ENCODE assay signal across 8 cellular contexts in the genomic region with DNA sequence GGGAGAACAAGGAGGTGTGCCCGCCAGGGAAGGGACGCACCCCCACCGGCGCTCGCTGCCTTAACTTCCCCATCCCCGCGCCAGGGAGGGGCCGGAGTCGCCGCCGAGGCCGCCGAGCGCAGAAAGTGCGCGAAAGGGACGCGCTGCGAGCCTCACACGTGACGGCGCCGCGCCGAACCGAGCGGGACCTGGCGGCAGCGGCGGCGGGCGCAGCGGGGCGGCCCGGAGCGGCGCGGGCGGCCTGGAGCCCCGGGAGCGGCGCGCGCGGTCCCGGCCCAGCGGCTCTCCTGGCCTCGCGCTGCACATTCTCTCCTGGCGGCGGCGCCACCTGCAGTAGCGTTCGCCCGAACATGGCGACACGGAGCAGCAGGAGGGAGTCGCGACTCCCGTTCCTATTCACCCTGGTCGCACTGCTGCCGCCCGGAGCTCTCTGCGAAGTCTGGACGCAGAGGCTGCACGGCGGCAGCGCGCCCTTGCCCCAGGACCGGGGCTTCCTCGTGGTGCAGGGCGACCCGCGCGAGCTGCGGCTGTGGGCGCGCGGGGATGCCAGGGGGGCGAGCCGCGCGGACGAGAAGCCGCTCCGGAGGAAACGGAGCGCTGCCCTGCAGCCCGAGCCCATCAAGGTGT. TPM values are rescaled to one million over a fixed set of nuclear protein-coding genes. Genes with fewer than 3 reads are reported as not detected.
DNase-seq lines count a peak whose midpoint lies in the region; ATAC-seq and TF ChIP-seq lines count a peak whose summit lies in the region.

A gene with protein sequence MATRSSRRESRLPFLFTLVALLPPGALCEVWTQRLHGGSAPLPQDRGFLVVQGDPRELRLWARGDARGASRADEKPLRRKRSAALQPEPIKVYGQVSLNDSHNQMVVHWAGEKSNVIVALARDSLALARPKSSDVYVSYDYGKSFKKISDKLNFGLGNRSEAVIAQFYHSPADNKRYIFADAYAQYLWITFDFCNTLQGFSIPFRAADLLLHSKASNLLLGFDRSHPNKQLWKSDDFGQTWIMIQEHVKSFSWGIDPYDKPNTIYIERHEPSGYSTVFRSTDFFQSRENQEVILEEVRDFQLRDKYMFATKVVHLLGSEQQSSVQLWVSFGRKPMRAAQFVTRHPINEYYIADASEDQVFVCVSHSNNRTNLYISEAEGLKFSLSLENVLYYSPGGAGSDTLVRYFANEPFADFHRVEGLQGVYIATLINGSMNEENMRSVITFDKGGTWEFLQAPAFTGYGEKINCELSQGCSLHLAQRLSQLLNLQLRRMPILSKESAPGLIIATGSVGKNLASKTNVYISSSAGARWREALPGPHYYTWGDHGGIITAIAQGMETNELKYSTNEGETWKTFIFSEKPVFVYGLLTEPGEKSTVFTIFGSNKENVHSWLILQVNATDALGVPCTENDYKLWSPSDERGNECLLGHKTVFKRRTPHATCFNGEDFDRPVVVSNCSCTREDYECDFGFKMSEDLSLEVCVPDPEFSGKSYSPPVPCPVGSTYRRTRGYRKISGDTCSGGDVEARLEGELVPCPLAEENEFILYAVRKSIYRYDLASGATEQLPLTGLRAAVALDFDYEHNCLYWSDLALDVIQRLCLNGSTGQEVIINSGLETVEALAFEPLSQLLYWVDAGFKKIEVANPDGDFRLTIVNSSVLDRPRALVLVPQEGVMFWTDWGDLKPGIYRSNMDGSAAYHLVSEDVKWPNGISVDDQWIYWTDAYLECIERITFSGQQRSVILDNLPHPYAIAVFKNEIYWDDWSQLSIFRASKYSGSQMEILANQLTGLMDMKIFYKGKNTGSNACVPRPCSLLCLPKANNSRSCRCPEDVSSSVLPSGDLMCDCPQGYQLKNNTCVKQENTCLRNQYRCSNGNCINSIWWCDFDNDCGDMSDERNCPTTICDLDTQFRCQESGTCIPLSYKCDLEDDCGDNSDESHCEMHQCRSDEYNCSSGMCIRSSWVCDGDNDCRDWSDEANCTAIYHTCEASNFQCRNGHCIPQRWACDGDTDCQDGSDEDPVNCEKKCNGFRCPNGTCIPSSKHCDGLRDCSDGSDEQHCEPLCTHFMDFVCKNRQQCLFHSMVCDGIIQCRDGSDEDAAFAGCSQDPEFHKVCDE (N-terminal part only) (plus strand): TSS at position 333 of the 627 bp plus-strand sequence. CDS start 18 bp downstream, at position 351.

- peak within 1 kb of the TSS; percentile 67 for H4K8ac ChIP-seq in trophoblast cell (ENCODE audit: low read depth, low read length)

- H2BK12ac ChIP-seq in trophoblast cell (ENCODE audit: low read length) = peak within 1 kb of the TSS; percentile 62

- H3K9me3 ChIP-seq in heart left ventricle = no peaks in the 10 kb centered on the region
- H3K9me3 ChIP-seq in trophoblast cell (ENCODE audit: insufficient read depth, low read depth, low read length) = no peaks in the 10 kb centered on the region
- no peaks in the 10 kb centered on the region for H3K9me3 ChIP-seq in vagina

- peaks cover 5% of the 10 kb centered on the region for H3K79me1 ChIP-seq in trophoblast cell (ENCODE audit: low read length)

- H3K27ac ChIP-seq in heart left ventricle = peak within 1 kb of the TSS in 3 of 12 donors; percentile 34 to 76 (median 58)
- H3K27ac ChIP-seq in trophoblast cell (ENCODE audit: low read depth, low read length) = no peak within 1 kb of the TSS
- peak within 1 kb of the TSS; percentile 77 for H3K27ac ChIP-seq in vagina

- TF ChIP-seq CTCF in heart left ventricle (IDR thresholded peaks at IDR 0.05) (peak; percentile 6 to 64 (median 43)), vagina (IDR thresholded peaks at IDR 0.05) (peak; percentile 7 to 59 (median 46))

- peak within 1 kb of the TSS; percentile 36 for H3K9ac ChIP-seq in trophoblast cell (ENCODE audit: low read length)

- H3K4me2 ChIP-seq in trophoblast cell (ENCODE audit: low read length) = peak within 1 kb of the TSS; percentile 98

- H4K91ac ChIP-seq in trophoblast cell (ENCODE audit: low read depth, low read length) = peak within 1 kb of the TSS; percentile 83

- peak; percentile 87 for DNase-seq in COLO668 (lab: John Stamatoyannopoulos, UW; ENCODE audit: unreplicated experiment)
- DNase-seq in HT-29 (ENCODE audit: low spot score) = peak; percentile 88
- peak; percentile 47 for DNase-seq in activated naive CD8-positive, alpha-beta T cell treated with anti-CD3 and anti-CD28 coated beads, Interleukin-2, amount 50 U/mL, for 16 hours (ENCODE audit: low read depth, low spot score)
- peak; percentile 67 to 86 (median 75) for DNase-seq in heart left ventricle
- DNase-seq in trophoblast cell = peak; percentile 12 to 22
- no peak for DNase-seq in vagina (ENCODE audit: extremely low spot score in 2 of 2)

- peak within 1 kb of the TSS; percentile 81 for H3K14ac ChIP-seq in trophoblast cell (ENCODE audit: low read length)

- H2BK120ac ChIP-seq in trophoblast cell (ENCODE audit: insufficient read depth, low read length, poor library complexity) = peak within 1 kb of the TSS; percentile 35

- H3K18ac ChIP-seq in trophoblast cell (ENCODE audit: low read length) = peak within 1 kb of the TSS; percentile 70

- H2BK5ac ChIP-seq in trophoblast cell (ENCODE audit: low read depth, low read length, poor library complexity) = no peak within 1 kb of the TSS

- H3K27me3 ChIP-seq in heart left ventricle (peaks cover 0 to 6% (median 0%) of the 10 kb centered on the region in 9 donors), trophoblast cell (ENCODE audit: insufficient read depth, low read length) (no peaks in the 10 kb centered on the region), vagina (no peaks in the 10 kb centered on the region)

- H3K4me1 ChIP-seq in heart left ventricle (peaks cover 0 to 77% (median 3%) of the 10 kb centered on the region in 12 donors), trophoblast cell (ENCODE audit: control insufficient read depth in 1 of 2, insufficient read depth in 2 of 2, low read length in 2 of 2) (peaks cover 0 to 29% of the 10 kb centered on the region in 2 experiments), vagina (peaks cover 35% of the 10 kb centered on the region)

- no peaks in the 10 kb centered on the region for H3K36me3 ChIP-seq in heart left ventricle
- no peaks in the 10 kb centered on the region for H3K36me3 ChIP-seq in trophoblast cell (ENCODE audit: control insufficient read depth in 1 of 2, insufficient read depth in 2 of 2, low read length in 2 of 2)
- no peaks in the 10 kb centered on the region for H3K36me3 ChIP-seq in vagina

- H2AK5ac ChIP-seq in trophoblast cell (ENCODE audit: low read length) = no peak within 1 kb of the TSS

- H3K4ac ChIP-seq in trophoblast cell (ENCODE audit: low read depth, low read length) = peak within 1 kb of the TSS; percentile 55

- peak within 1 kb of the TSS; percentile 72 for H2AFZ ChIP-seq in trophoblast cell (ENCODE audit: insufficient read depth, low read length, poor library complexity)

- WGBS in heart left ventricle, 4 donors = 0 to 1% (median 0%) methylated on average over 34 to 89 of the region's 89 CpGs
- WGBS in trophoblast cell (ENCODE audit: extremely low coverage, insufficient coverage, insufficient read length) = no CpG with 5 or more reads among the region's 89 CpGs

- ATAC-seq in GM19397 (IDR thresholded peaks at IDR 0.05; ENCODE audit: unreplicated experiment) (peak; percentile 51), heart left ventricle (peak; percentile 82 to 95 (median 90))

- peaks cover 2% of the 10 kb centered on the region for H3K79me2 ChIP-seq in trophoblast cell (ENCODE audit: control insufficient read depth, insufficient read depth, low read length, poor library complexity)

- TF ChIP-seq POLR2A in Raji (IDR thresholded peaks at IDR 0.05; ENCODE audit: insufficient read depth, low read depth, low read length) (peak; percentile 76), heart left ventricle (IDR thresholded peaks at IDR 0.05) (no peak), vagina (IDR thresholded peaks at IDR 0.05) (no peak)

- H3K23ac ChIP-seq in trophoblast cell (ENCODE audit: low read length) = no peak within 1 kb of the TSS

- intact Hi-C loops in heart left ventricle (cut with DNase I) = loop anchor here in 8 of 10 donors (5.0 to 10.0 kb wide), 9 partner anchors 80 to 143 kb away; no protein-coding TSS in a partner anchor
- intact Hi-C loops in vagina (cut with DNase I) = no loop called here

- H4K12ac ChIP-seq in trophoblast cell (ENCODE audit: low read depth, low read length) = peak within 1 kb of the TSS; percentile 17

- peak within 1 kb of the TSS; percentile 44 to 98 (median 68) for H3K4me3 ChIP-seq in heart left ventricle
- H3K4me3 ChIP-seq in trophoblast cell (ENCODE audit: low read depth, low read length) = peak within 1 kb of the TSS; percentile 86
- H3K4me3 ChIP-seq in vagina = peak within 1 kb of the TSS; percentile 69 to 83

RNA-seq across cellular contexts. Expression of the gene that starts here (rescaled TPM):
- 43.6 and 49.8 TPM in 2 replicates for total RNA-seq in HT-29 (2014; rRNA removed; shearing (Covaris generic))
- total RNA-seq in heart left ventricle = 10 to 100 TPM in 3 of 9 donors, 1 to 10 TPM in 6; 2.9 to 20.5 (median 5.8) TPM
- under 1 TPM; 0.72 to 0.83 TPM for polyA plus RNA-seq in heart left ventricle
- 4.6 and 5.1 TPM in 2 replicates for polyA plus RNA-seq in trophoblast cell (2013)
- 38.3 TPM for total RNA-seq in vagina

Comparison
In these comparisons a context has a peak if more than half of its experiments do, and no peak if none do; other contexts are left out.
1. DNase-seq: peak in COLO668 (single experiment), HT-29 (single experiment), activated naive CD8-positive, alpha-beta T cell treated with anti-CD3 and anti-CD28 coated beads, Interleukin-2, amount 50 U/mL, for 16 hours (single experiment), heart left ventricle (5 of 5) and trophoblast cell (2 of 2); none in vagina (0 of 2).
2. Peak in every context shown above with its lines, with median percentiles within 50 percentile points of each other: H3K4me3 ChIP-seq.